In the genomic region with DNA sequence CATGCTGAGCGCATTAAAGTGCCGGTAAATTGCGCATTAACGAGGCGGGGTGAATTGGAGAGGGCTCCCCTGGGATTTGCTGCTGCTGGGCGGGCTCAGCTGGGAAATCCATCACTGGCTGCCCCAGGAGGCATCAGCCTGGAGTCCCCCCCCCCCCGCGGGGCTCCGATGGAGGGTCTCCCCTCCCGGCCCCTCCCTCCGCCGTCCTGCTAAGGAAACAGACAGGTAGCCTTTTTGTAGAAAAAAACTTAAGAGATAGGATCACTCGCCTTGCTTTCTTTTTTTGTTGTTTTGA, we compare ENCODE assay signal across 11 cellular contexts. TPM values are rescaled to one million over a fixed set of nuclear protein-coding genes. Genes with fewer than 3 reads are reported as not detected.
DNase-seq lines count a peak whose midpoint lies in the region; ATAC-seq, FAIRE-seq and TF ChIP-seq lines count a peak whose summit lies in the region.
"Had no signal": no experiment of that assay in that cellular context is flagged by ENCODE, and none has a peak within 500 bp of the region (broad histone marks: within the 10 kb centered on the region; RNA-seq: fewer than 3 reads in every experiment).

No MANE protein-coding gene starts in this region.

- no peak overlapping the region for H3K4me3 Mint-ChIP-seq in astrocyte (ENCODE audit: unreplicated experiment)
- H3K4me3 Mint-ChIP-seq in natural killer cell treated with Interleukin-12 subunit alpha and Interleukin-12 subunit beta and Interleukin-15 and Interleukin-18, amount 100 ng/mL, for 72 hours, result no peak overlapping the region
- H3K4me3 Mint-ChIP-seq: activated T-cell treated with anti-CD3 and anti-CD28 coated beads, Interleukin-2, amount 50 U/mL, for 24 hours had no signal

- H3K4me3 ChIP-seq in astrocyte (ENCODE audit: insufficient read depth, low read depth, low read length) (peak overlapping the region; percentile 40), lower lobe of right lung (peak overlapping the region; percentile 47), thyroid gland (replicated peaks in 1 of 3) (peak overlapping the region in 1 of 3 donors; percentile 27)
- H3K4me3 ChIP-seq in effector memory CD4-positive, alpha-beta T cell (ENCODE audit: insufficient read depth, low read depth, low read length, poor library complexity, severe bottlenecking), result no peak overlapping the region

- no peaks in the 10 kb centered on the region for H4K20me1 ChIP-seq in astrocyte (ENCODE audit: insufficient read depth, low read length)

- peaks cover 66% of the 10 kb centered on the region for H3K27me3 Mint-ChIP-seq in astrocyte (ENCODE audit: low read depth, unreplicated experiment)
- H3K27me3 Mint-ChIP-seq in natural killer cell treated with Interleukin-12 subunit alpha and Interleukin-12 subunit beta and Interleukin-15 and Interleukin-18, amount 100 ng/mL, for 72 hours, result peaks cover 8 to 13% of the 10 kb centered on the region in 2 donors

- H3K36me3 Mint-ChIP-seq in astrocyte (ENCODE audit: low read depth, unreplicated experiment), result no peaks in the 10 kb centered on the region
- H3K36me3 Mint-ChIP-seq in natural killer cell treated with Interleukin-12 subunit alpha and Interleukin-12 subunit beta and Interleukin-15 and Interleukin-18, amount 100 ng/mL, for 72 hours, result no peaks in the 10 kb centered on the region

- H3K4me2 ChIP-seq in astrocyte (ENCODE audit: low read length), result peak overlapping the region; percentile 80

- TF ChIP-seq POLR2A in thyroid gland (IDR thresholded peaks at IDR 0.05), result no peak

- WGBS in thyroid gland, 2 donors, result 1 to 8% methylated on average over 4 to 12 of the region's 13 CpGs

- H3K4me1 ChIP-seq in astrocyte (ENCODE audit: insufficient read depth, low read length), result peaks cover 13% of the 10 kb centered on the region
- peaks cover 19% of the 10 kb centered on the region for H3K4me1 ChIP-seq in lower lobe of right lung
- peaks cover 31 to 37% of the 10 kb centered on the region in 2 donors for H3K4me1 ChIP-seq in thyroid gland
- H3K4me1 ChIP-seq in effector memory CD4-positive, alpha-beta T cell (ENCODE audit: control insufficient read depth, insufficient read depth, low read length, poor library complexity, severe bottlenecking), result no peaks in the 10 kb centered on the region

- no peaks in the 10 kb centered on the region for H3K9me3 ChIP-seq in astrocyte (ENCODE audit: insufficient read depth, low read depth, low read length)
- no peaks in the 10 kb centered on the region for H3K9me3 ChIP-seq in lower lobe of right lung
- no peaks in the 10 kb centered on the region for H3K9me3 ChIP-seq in thyroid gland
- H3K9me3 ChIP-seq in effector memory CD4-positive, alpha-beta T cell (ENCODE audit: control insufficient read depth, low read length), result no peaks in the 10 kb centered on the region

- FAIRE-seq in astrocyte (lab: Jason Lieb, UNC), result no peak
- FAIRE-seq: GM18507 had no signal

- H3K4me1 Mint-ChIP-seq in astrocyte (ENCODE audit: low read depth, unreplicated experiment), result no peaks in the 10 kb centered on the region
- H3K4me1 Mint-ChIP-seq in natural killer cell treated with Interleukin-12 subunit alpha and Interleukin-12 subunit beta and Interleukin-15 and Interleukin-18, amount 100 ng/mL, for 72 hours (ENCODE audit: low read depth in 2 of 2), result peaks cover 0 to 6% of the 10 kb centered on the region in 2 donors

- intact Hi-C loops in lower lobe of right lung (cut with DNase I) (no loop called here), thyroid gland (cut with DNase I) (no loop called here)

- H3K27me3 ChIP-seq in astrocyte (ENCODE audit: insufficient read depth, low read length) (peaks cover 16% of the 10 kb centered on the region), lower lobe of right lung (ENCODE audit: low read depth) (no peaks in the 10 kb centered on the region), thyroid gland (no peaks in the 10 kb centered on the region)
- no peaks in the 10 kb centered on the region for H3K27me3 ChIP-seq in effector memory CD4-positive, alpha-beta T cell (replicated peaks; ENCODE audit: control insufficient read depth, insufficient read depth, low read length, poor library complexity, severe bottlenecking)

- no peak overlapping the region for H3K27ac Mint-ChIP-seq in astrocyte (ENCODE audit: unreplicated experiment)
- no peak overlapping the region for H3K27ac Mint-ChIP-seq in natural killer cell treated with Interleukin-12 subunit alpha and Interleukin-12 subunit beta and Interleukin-15 and Interleukin-18, amount 100 ng/mL, for 72 hours
- H3K27ac Mint-ChIP-seq: activated T-cell treated with anti-CD3 and anti-CD28 coated beads, Interleukin-2, amount 50 U/mL, for 24 hours had no signal

- peak overlapping the region; percentile 18 for H3K9ac ChIP-seq in astrocyte (ENCODE audit: low read length)

- ATAC-seq in lower lobe of right lung, result no peak
- no peak for ATAC-seq in GM18873 (IDR thresholded peaks at IDR 0.05; ENCODE audit: low FRiP score, unreplicated experiment)
- ATAC-seq in natural killer cell treated with Interleukin-12 subunit alpha and Interleukin-12 subunit beta and Interleukin-15 and Interleukin-18, amount 100 ng/mL, for 72 hours, result no peak

- no peak for TF ChIP-seq CTCF in astrocyte (IDR thresholded peaks at IDR 0.05; ENCODE audit: insufficient read depth, low read depth, low read length)
- no peak for TF ChIP-seq CTCF in lower lobe of right lung (IDR thresholded peaks at IDR 0.05)
- TF ChIP-seq CTCF in thyroid gland (IDR thresholded peaks at IDR 0.05), result no peak

- peak; percentile 92 for DNase-seq in NCI-H1694 (lab: John Stamatoyannopoulos, UW)
- DNase-seq in NCI-H1694 treated with DMSO at 0.1 percent for 48 hours (lab: John Stamatoyannopoulos, UW), result no peak
- DNase-seq in astrocyte (ENCODE audit: low read depth), result no peak
- DNase-seq in lower lobe of right lung, result no peak
- DNase-seq in thyroid gland, result no peak
- no peak for DNase-seq in effector memory CD4-positive, alpha-beta T cell
- no peak for DNase-seq in natural killer cell treated with Interleukin-12 subunit alpha and Interleukin-12 subunit beta and Interleukin-15 and Interleukin-18, amount 100 ng/mL, for 72 hours (ENCODE audit: low spot score)
- DNase-seq: activated T-cell treated with anti-CD3 and anti-CD28 coated beads, Interleukin-2, amount 50 U/mL, for 24 hours had no signal

- peak overlapping the region; percentile 67 for H2AFZ ChIP-seq in astrocyte (ENCODE audit: low read depth, low read length)

- H3K79me2 ChIP-seq in astrocyte (ENCODE audit: insufficient read depth, low read length), result no peaks in the 10 kb centered on the region

- H3K27ac ChIP-seq in astrocyte (ENCODE audit: low read depth, low read length), result no peak overlapping the region
- H3K27ac ChIP-seq in lower lobe of right lung, result peak overlapping the region; percentile 74
- H3K27ac ChIP-seq in thyroid gland, result peak overlapping the region; percentile 72 to 86 (median 76)
- H3K27ac ChIP-seq in effector memory CD4-positive, alpha-beta T cell (ENCODE audit: insufficient read depth, low read length, poor library complexity, severe bottlenecking), result no peak overlapping the region
- H3K27ac ChIP-seq: 22Rv1 had no signal

- H3K9me3 Mint-ChIP-seq in astrocyte (ENCODE audit: unreplicated experiment), result peaks cover 3% of the 10 kb centered on the region
- no peaks in the 10 kb centered on the region for H3K9me3 Mint-ChIP-seq in natural killer cell treated with Interleukin-12 subunit alpha and Interleukin-12 subunit beta and Interleukin-15 and Interleukin-18, amount 100 ng/mL, for 72 hours
- H3K9me3 Mint-ChIP-seq: activated T-cell treated with anti-CD3 and anti-CD28 coated beads, Interleukin-2, amount 50 U/mL, for 24 hours had no signal

- no peaks in the 10 kb centered on the region for H3K36me3 ChIP-seq in astrocyte (ENCODE audit: insufficient read depth, low read length)
- no peaks in the 10 kb centered on the region for H3K36me3 ChIP-seq in lower lobe of right lung
- H3K36me3 ChIP-seq in thyroid gland, result no peaks in the 10 kb centered on the region
- no peaks in the 10 kb centered on the region for H3K36me3 ChIP-seq in effector memory CD4-positive, alpha-beta T cell (ENCODE audit: control insufficient read depth, insufficient read depth, low read length)

RNA-seq across cellular contexts. Expression of gene TLE6, which starts 6.8 kb away (rescaled TPM):
- total RNA-seq in astrocyte, result 0.11 TPM in 1 of 2 replicates, not detected in the other
- total RNA-seq in lower lobe of right lung, result 4.2 TPM
- 10 to 100 TPM in 3 of 4 donors, 1 to 10 TPM in 1; 2.4 to 20.7 (median 11.6) TPM for total RNA-seq in thyroid gland
- 1 to 10 TPM in 1 of 2 donors, under 1 TPM in 1; 0.45 to 1.8 TPM for total RNA-seq in natural killer cell treated with Interleukin-12 subunit alpha and Interleukin-12 subunit beta and Interleukin-15 and Interleukin-18, amount 100 ng/mL, for 72 hours

RNA-seq across cellular contexts. Expression of gene ZNF77, which starts 39.4 kb away (rescaled TPM):
- total RNA-seq in astrocyte, result 1.4 and 1.5 TPM in 2 replicates
- total RNA-seq in lower lobe of right lung, result 5.3 TPM
- 1 to 10 TPM; 5.1 to 7.0 (median 6.2) TPM for total RNA-seq in thyroid gland
- 10 to 100 TPM in 1 of 2 donors, 1 to 10 TPM in 1; 5.3 to 10.4 TPM for total RNA-seq in natural killer cell treated with Interleukin-12 subunit alpha and Interleukin-12 subunit beta and Interleukin-15 and Interleukin-18, amount 100 ng/mL, for 72 hours

RNA-seq across cellular contexts. Expression of gene TLE2, which starts 44.9 kb away (rescaled TPM):
- total RNA-seq in astrocyte (0.48 and 0.79 TPM in 2 replicates), lower lobe of right lung (42.7 TPM), thyroid gland (100 to 1,000 TPM in 1 of 4 donors, 10 to 100 TPM in 3; 81.3 to 114 (median 90.3) TPM)
- total RNA-seq in natural killer cell treated with Interleukin-12 subunit alpha and Interleukin-12 subunit beta and Interleukin-15 and Interleukin-18, amount 100 ng/mL, for 72 hours, result 1 to 10 TPM; 1.3 to 3.2 TPM

Comparison
In these comparisons a context has a peak if more than half of its experiments do, and no peak if none do; other contexts are left out.
1. H3K27ac ChIP-seq: peak in lower lobe of right lung (single experiment) and thyroid gland (3 of 3); none in astrocyte (single experiment) and effector memory CD4-positive, alpha-beta T cell (single experiment).
2. RNA of gene TLE2, which starts 44.9 kb away (total RNA-seq): 81.3 to 114 TPM in thyroid gland and 42.7 TPM in lower lobe of right lung (single experiment); 1.3 to 3.2 TPM in natural killer cell treated with Interleukin-12 subunit alpha and Interleukin-12 subunit beta and Interleukin-15 and Interleukin-18, amount 100 ng/mL, for 72 hours and 0.48 to 0.79 TPM in astrocyte; every median in the first group is over 10 times any median in the second.